In genomic region chr3:151318946-151319345, GRCh38 we compare ENCODE assay signal across 2 cellular contexts.
TF ChIP-seq lines count a peak whose summit lies in the region.

No MANE protein-coding gene starts in this region.

TF ChIP-seq in SK-N-SH, 30 proteins besides CTCF, POLR2A, EP300 and RAD21:
- TF ChIP-seq ZBTB33 (IDR thresholded peaks at IDR 0.05; ENCODE audit: borderline replicate concordance, low read depth) (no peak), GABPA (IDR thresholded peaks at IDR 0.05; ENCODE audit: low read depth) (no peak), MAX (IDR thresholded peaks at IDR 0.05; ENCODE audit: low read depth) (no peak), FOXM1 (IDR thresholded peaks at IDR 0.05; ENCODE audit: low read depth) (no peak), RXRA (IDR thresholded peaks at IDR 0.05; ENCODE audit: borderline replicate concordance, low read depth) (no peak), TCF12 (IDR thresholded peaks at IDR 0.05) (no peak), NFIC (IDR thresholded peaks at IDR 0.05; ENCODE audit: borderline replicate concordance) (no peak), GATA2 (CRISPR knock-in tag; IDR thresholded peaks at IDR 0.05) (no peak), EZH2phosphoT487 (IDR thresholded peaks at IDR 0.05; ENCODE audit: borderline replicate concordance, low read depth) (no peak), USF2 (IDR thresholded peaks at IDR 0.05; ENCODE audit: borderline replicate concordance, low read depth, low read length) (no peak), POLR2AphosphoS5 (IDR thresholded peaks at IDR 0.05; ENCODE audit: low read depth, low read length) (no peak), NRF1 (IDR thresholded peaks at IDR 0.05; ENCODE audit: low read depth, low read length) (no peak), FOSL2 (IDR thresholded peaks at IDR 0.05; ENCODE audit: borderline replicate concordance, low read depth) (no peak), SMC3 (IDR thresholded peaks at IDR 0.05; ENCODE audit: low read depth, low read length) (no peak), MEF2A (IDR thresholded peaks at IDR 0.05; ENCODE audit: borderline replicate concordance, low read depth) (no peak), RCOR1 (IDR thresholded peaks at IDR 0.05; ENCODE audit: low read length) (no peak), CHD2 (IDR thresholded peaks at IDR 0.05; ENCODE audit: low read length, partially characterized antibody) (no peak)
TF ChIP-seq in SK-N-SH: peak in this region for 0.

TF ChIP-seq in SK-N-SH treated with all-trans-retinoic acid at 6 μM for 48 hours, 23 proteins besides CTCF, POLR2A, EP300 and RAD21:
- TF ChIP-seq TSHZ2 (CRISPR knock-in tag; IDR thresholded peaks at IDR 0.05) = no peak
- no peak for TF ChIP-seq PATZ1 (CRISPR knock-in tag; IDR thresholded peaks at IDR 0.05; ENCODE audit: borderline replicate concordance)
- TF ChIP-seq TOX (CRISPR knock-in tag; IDR thresholded peaks at IDR 0.05; ENCODE audit: borderline replicate concordance) = no peak
- no peak for TF ChIP-seq BACH2 (CRISPR knock-in tag; IDR thresholded peaks at IDR 0.05; ENCODE audit: borderline replicate concordance)
- TF ChIP-seq ESRRG (CRISPR knock-in tag; IDR thresholded peaks at IDR 0.05) = no peak
- TF ChIP-seq ZNF8 (CRISPR knock-in tag; IDR thresholded peaks at IDR 0.05) = no peak
- TF ChIP-seq SNAI2 (CRISPR knock-in tag; IDR thresholded peaks at IDR 0.05) = no peak
- TF ChIP-seq CSRNP3 (CRISPR knock-in tag; IDR thresholded peaks at IDR 0.05) = no peak
- TF ChIP-seq TCF4 (CRISPR knock-in tag; IDR thresholded peaks at IDR 0.05; ENCODE audit: borderline replicate concordance) = no peak
- TF ChIP-seq POU6F1 (CRISPR knock-in tag; IDR thresholded peaks at IDR 0.05; ENCODE audit: borderline replicate concordance, low read depth) = no peak
- TF ChIP-seq RARB (CRISPR knock-in tag; IDR thresholded peaks at IDR 0.05) = no peak
- no peak for TF ChIP-seq ZC3H10 (CRISPR knock-in tag; IDR thresholded peaks at IDR 0.05)
- no peak for TF ChIP-seq OSR1 (CRISPR knock-in tag; IDR thresholded peaks at IDR 0.05)
- no peak for TF ChIP-seq ISL1 (CRISPR knock-in tag; IDR thresholded peaks at IDR 0.05)
- no peak for TF ChIP-seq ZNF70 (CRISPR knock-in tag; IDR thresholded peaks at IDR 0.05)
- TF ChIP-seq PPARA (CRISPR knock-in tag; IDR thresholded peaks at IDR 0.05; ENCODE audit: borderline replicate concordance) = no peak
- TF ChIP-seq ZFP30 (CRISPR knock-in tag; IDR thresholded peaks at IDR 0.05) = no peak
- TF ChIP-seq ZFP3 (CRISPR knock-in tag; IDR thresholded peaks at IDR 0.05) = no peak
- no peak for TF ChIP-seq CREB5 (CRISPR knock-in tag; IDR thresholded peaks at IDR 0.05; ENCODE audit: low read depth)
